ENCODE assay signal across 1 cellular context in the genomic region with DNA sequence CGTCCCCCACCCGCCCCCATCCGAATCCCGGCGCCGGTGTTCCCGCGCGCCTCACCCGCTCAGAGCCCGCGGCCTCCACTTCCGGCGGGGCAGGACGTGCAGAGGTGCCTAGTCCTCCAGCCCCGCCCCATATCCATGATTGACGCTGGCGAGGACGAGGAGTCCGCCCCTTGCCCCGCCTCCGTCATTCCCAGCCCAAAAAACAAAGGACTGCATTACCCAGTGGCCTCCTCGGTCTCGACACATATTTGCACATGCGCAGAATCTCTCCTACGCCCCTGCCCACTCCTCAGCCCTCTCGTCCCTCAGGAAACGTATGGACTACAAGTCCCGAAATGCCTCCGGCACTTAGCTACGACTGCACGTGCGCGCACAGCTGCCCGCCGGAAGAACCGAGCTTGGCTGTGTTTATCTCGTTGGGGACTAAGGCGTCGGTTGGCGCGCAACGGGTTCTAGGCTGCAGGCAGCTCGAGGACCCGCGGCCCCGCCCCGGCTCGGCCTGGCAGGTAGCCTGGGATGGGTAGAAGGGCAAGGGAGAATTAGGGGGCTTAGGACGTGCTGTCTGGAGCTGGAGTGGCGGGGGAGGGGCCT.
TF ChIP-seq lines count a peak whose summit lies in the region.

TSS of gene KLHDC3 (plus strand) at position 407 of the 591 bp plus-strand sequence. CDS start 2,944 bp downstream, outside the sequence.
TSS of gene MEA1 (minus strand) at position 104 of the 591 bp plus-strand sequence. CDS start 133 bp downstream, outside the sequence.

TF ChIP-seq in HepG2, 621 proteins besides CTCF, POLR2A, EP300 and RAD21 (continues in another document):
- TF ChIP-seq, protein P1, sequence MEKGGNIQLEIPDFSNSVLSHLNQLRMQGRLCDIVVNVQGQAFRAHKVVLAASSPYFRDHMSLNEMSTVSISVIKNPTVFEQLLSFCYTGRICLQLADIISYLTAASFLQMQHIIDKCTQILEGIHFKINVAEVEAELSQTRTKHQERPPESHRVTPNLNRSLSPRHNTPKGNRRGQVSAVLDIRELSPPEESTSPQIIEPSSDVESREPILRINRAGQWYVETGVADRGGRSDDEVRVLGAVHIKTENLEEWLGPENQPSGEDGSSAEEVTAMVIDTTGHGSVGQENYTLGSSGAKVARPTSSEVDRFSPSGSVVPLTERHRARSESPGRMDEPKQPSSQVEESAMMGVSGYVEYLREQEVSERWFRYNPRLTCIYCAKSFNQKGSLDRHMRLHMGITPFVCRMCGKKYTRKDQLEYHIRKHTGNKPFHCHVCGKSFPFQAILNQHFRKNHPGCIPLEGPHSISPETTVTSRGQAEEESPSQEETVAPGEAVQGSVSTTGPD (CRISPR knock-in tag; IDR thresholded peaks at IDR 0.05), result no peak
- TF ChIP-seq ZNF329 (CRISPR knock-in tag; IDR thresholded peaks at IDR 0.05; ENCODE audit: low read depth) (no peak), HOXA5 (CRISPR knock-in tag; IDR thresholded peaks at IDR 0.05) (no peak), ZNF451 (CRISPR knock-in tag; IDR thresholded peaks at IDR 0.05) (0 out of 2 replicates have a peak, but pooled peaks have one; percentile 51), ZNF367 (CRISPR knock-in tag; IDR thresholded peaks at IDR 0.05; ENCODE audit: borderline replicate concordance) (no peak), ZBTB49 (CRISPR knock-in tag; IDR thresholded peaks at IDR 0.05; ENCODE audit: borderline replicate concordance) (peak; percentile 37; the same call in 1 of the 2 replicates), ZNF615 (CRISPR knock-in tag; IDR thresholded peaks at IDR 0.05; ENCODE audit: borderline replicate concordance) (no peak), GPBP1L1 (CRISPR knock-in tag; IDR thresholded peaks at IDR 0.05) (no peak), RBAK (CRISPR knock-in tag; IDR thresholded peaks at IDR 0.05) (no peak), RARA (CRISPR knock-in tag; IDR thresholded peaks at IDR 0.05) (peak; percentile 27; the same call in 1 of the 2 replicates), SRF (IDR thresholded peaks at IDR 0.05; ENCODE audit: low read depth, low read length) (peak; percentile 30; the same call in 1 of the 2 replicates), YEATS4 (CRISPR knock-in tag; IDR thresholded peaks at IDR 0.05; ENCODE audit: borderline replicate concordance) (no peak; the same call in none of the 2 replicates), ZNF839 (CRISPR knock-in tag; IDR thresholded peaks at IDR 0.05; ENCODE audit: borderline replicate concordance) (no peak; the same call in none of the 2 replicates), MAF1 (CRISPR knock-in tag; IDR thresholded peaks at IDR 0.05; ENCODE audit: borderline replicate concordance) (no peak), FIP1L1 (IDR thresholded peaks at IDR 0.05; ENCODE audit: borderline replicate concordance, insufficient read depth, low read depth, low read length) (0 out of 2 replicates have a peak, but pooled peaks have one; percentile 48), ZNF260 (CRISPR knock-in tag; IDR thresholded peaks at IDR 0.05; ENCODE audit: borderline replicate concordance, low read depth) (no peak), ZNF343 (CRISPR knock-in tag; IDR thresholded peaks at IDR 0.05) (no peak), PHF5A (CRISPR knock-in tag; IDR thresholded peaks at IDR 0.05; ENCODE audit: low read depth, unreplicated experiment) (peak; percentile 72), ZKSCAN8 (CRISPR knock-in tag; IDR thresholded peaks at IDR 0.05; ENCODE audit: borderline replicate concordance) (no peak), NR3C1 (CRISPR knock-in tag; IDR thresholded peaks at IDR 0.05) (no peak), E2F1 (CRISPR knock-in tag; IDR thresholded peaks at IDR 0.05) (peak; percentile 68), ISL2 (CRISPR knock-in tag; IDR thresholded peaks at IDR 0.05) (no peak), NR1H2 (CRISPR knock-in tag; IDR thresholded peaks at IDR 0.05; ENCODE audit: borderline replicate concordance, low read depth) (no peak), MLLT10 (CRISPR knock-in tag; IDR thresholded peaks at IDR 0.05) (no peak), ZNF75D (CRISPR knock-in tag; IDR thresholded peaks at IDR 0.05; ENCODE audit: borderline replicate concordance) (no peak), NRL (CRISPR knock-in tag; IDR thresholded peaks at IDR 0.05; ENCODE audit: borderline replicate concordance) (0 out of 2 replicates have a peak, but pooled peaks have one; percentile 29), GATAD1 (CRISPR knock-in tag; IDR thresholded peaks at IDR 0.05) (peak; percentile 91), ZNF337 (CRISPR knock-in tag; IDR thresholded peaks at IDR 0.05; ENCODE audit: borderline replicate concordance, low read depth) (no peak), PRDM4 (CRISPR knock-in tag; IDR thresholded peaks at IDR 0.05; ENCODE audit: borderline replicate concordance) (no peak), ZFP36L2 (CRISPR knock-in tag; IDR thresholded peaks at IDR 0.05) (no peak), ZNF207 (IDR thresholded peaks at IDR 0.05; ENCODE audit: borderline replicate concordance) (no peak)
- TF ChIP-seq, protein P2, sequence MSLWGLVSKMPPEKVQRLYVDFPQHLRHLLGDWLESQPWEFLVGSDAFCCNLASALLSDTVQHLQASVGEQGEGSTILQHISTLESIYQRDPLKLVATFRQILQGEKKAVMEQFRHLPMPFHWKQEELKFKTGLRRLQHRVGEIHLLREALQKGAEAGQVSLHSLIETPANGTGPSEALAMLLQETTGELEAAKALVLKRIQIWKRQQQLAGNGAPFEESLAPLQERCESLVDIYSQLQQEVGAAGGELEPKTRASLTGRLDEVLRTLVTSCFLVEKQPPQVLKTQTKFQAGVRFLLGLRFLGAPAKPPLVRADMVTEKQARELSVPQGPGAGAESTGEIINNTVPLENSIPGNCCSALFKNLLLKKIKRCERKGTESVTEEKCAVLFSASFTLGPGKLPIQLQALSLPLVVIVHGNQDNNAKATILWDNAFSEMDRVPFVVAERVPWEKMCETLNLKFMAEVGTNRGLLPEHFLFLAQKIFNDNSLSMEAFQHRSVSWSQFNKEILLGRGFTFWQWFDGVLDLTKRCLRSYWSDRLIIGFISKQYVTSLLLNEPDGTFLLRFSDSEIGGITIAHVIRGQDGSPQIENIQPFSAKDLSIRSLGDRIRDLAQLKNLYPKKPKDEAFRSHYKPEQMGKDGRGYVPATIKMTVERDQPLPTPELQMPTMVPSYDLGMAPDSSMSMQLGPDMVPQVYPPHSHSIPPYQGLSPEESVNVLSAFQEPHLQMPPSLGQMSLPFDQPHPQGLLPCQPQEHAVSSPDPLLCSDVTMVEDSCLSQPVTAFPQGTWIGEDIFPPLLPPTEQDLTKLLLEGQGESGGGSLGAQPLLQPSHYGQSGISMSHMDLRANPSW (CRISPR knock-in tag; IDR thresholded peaks at IDR 0.05; ENCODE audit: borderline replicate concordance), result peak; percentile 61; the same call in 1 of the 2 replicates
- TF ChIP-seq, protein P3, sequence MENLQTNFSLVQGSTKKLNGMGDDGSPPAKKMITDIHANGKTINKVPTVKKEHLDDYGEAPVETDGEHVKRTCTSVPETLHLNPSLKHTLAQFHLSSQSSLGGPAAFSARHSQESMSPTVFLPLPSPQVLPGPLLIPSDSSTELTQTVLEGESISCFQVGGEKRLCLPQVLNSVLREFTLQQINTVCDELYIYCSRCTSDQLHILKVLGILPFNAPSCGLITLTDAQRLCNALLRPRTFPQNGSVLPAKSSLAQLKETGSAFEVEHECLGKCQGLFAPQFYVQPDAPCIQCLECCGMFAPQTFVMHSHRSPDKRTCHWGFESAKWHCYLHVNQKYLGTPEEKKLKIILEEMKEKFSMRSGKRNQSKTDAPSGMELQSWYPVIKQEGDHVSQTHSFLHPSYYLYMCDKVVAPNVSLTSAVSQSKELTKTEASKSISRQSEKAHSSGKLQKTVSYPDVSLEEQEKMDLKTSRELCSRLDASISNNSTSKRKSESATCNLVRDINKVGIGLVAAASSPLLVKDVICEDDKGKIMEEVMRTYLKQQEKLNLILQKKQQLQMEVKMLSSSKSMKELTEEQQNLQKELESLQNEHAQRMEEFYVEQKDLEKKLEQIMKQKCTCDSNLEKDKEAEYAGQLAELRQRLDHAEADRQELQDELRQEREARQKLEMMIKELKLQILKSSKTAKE (CRISPR knock-in tag; IDR thresholded peaks at IDR 0.05; ENCODE audit: borderline replicate concordance), result no peak
- TF ChIP-seq, protein P4, sequence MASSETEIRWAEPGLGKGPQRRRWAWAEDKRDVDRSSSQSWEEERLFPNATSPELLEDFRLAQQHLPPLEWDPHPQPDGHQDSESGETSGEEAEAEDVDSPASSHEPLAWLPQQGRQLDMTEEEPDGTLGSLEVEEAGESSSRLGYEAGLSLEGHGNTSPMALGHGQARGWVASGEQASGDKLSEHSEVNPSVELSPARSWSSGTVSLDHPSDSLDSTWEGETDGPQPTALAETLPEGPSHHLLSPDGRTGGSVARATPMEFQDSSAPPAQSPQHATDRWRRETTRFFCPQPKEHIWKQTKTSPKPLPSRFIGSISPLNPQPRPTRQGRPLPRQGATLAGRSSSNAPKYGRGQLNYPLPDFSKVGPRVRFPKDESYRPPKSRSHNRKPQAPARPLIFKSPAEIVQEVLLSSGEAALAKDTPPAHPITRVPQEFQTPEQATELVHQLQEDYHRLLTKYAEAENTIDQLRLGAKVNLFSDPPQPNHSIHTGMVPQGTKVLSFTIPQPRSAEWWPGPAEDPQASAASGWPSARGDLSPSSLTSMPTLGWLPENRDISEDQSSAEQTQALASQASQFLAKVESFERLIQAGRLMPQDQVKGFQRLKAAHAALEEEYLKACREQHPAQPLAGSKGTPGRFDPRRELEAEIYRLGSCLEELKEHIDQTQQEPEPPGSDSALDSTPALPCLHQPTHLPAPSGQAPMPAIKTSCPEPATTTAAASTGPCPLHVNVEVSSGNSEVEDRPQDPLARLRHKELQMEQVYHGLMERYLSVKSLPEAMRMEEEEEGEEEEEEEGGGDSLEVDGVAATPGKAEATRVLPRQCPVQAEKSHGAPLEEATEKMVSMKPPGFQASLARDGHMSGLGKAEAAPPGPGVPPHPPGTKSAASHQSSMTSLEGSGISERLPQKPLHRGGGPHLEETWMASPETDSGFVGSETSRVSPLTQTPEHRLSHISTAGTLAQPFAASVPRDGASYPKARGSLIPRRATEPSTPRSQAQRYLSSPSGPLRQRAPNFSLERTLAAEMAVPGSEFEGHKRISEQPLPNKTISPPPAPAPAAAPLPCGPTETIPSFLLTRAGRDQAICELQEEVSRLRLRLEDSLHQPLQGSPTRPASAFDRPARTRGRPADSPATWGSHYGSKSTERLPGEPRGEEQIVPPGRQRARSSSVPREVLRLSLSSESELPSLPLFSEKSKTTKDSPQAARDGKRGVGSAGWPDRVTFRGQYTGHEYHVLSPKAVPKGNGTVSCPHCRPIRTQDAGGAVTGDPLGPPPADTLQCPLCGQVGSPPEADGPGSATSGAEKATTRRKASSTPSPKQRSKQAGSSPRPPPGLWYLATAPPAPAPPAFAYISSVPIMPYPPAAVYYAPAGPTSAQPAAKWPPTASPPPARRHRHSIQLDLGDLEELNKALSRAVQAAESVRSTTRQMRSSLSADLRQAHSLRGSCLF (CRISPR knock-in tag; IDR thresholded peaks at IDR 0.05; ENCODE audit: borderline replicate concordance), result no peak
